Comparison of ENCODE assay signal across 27 cellular contexts in genomic region chr12:70927356-70927755, GRCh38. TPM values are rescaled to one million over a fixed set of nuclear protein-coding genes. Genes with fewer than 3 reads are reported as not detected.
"Had no signal": no experiment of that assay in that cellular context is flagged by ENCODE, and none has a peak within 500 bp of the region (broad histone marks: within the 10 kb centered on the region; RNA-seq: fewer than 3 reads in every experiment).

No MANE protein-coding gene starts in this region.

- H3K4me1 ChIP-seq: stomach, suprapubic skin, testis, thyroid gland, tibial artery, tibial nerve, transverse colon, upper lobe of left lung, upper lobe of right lung, uterus, vagina had no signal

- ATAC-seq: stimulated activated effector memory CD8-positive, alpha-beta T cell treated with anti-CD3 and anti-CD28 coated beads, Interleukin-12 subunit alpha, Interleukin-12 subunit beta, amount 100 ng/mL, for 72 hours; stimulated activated memory B cell treated with anti-CD40 and anti-IgM and Interleukin-4, amounts not matched to agents 10 μg/mL and 1 μg/mL and 100 μg/mL, for 72 hours; stimulated activated naive B cell treated with anti-CD40 and anti-IgM and Interleukin-4, amounts not matched to agents 10 μg/mL and 1 μg/mL and 100 μg/mL, for 72 hours; stimulated activated naive CD8-positive, alpha-beta T cell treated with anti-CD3 and anti-CD28 coated beads, Interleukin-15, amount 100 ng/mL, for 72 hours; stimulated activated naive CD8-positive, alpha-beta T cell treated with anti-CD3 and anti-CD28 coated beads, Interleukin-15, Interleukin-2, amounts not matched to agents 100 U/mL and 50 U/mL, for 24 hours; upper lobe of right lung had no signal

- FAIRE-seq: urothelium cell line had no signal

- H3K27ac ChIP-seq: stomach, suprapubic skin, testis, thoracic aorta, thyroid gland, tibial artery, tibial nerve, transverse colon, upper lobe of left lung, upper lobe of right lung, uterus, vagina had no signal

- H3K27me3 ChIP-seq: stomach, suprapubic skin, testis, thyroid gland, tibial artery, tibial nerve, transverse colon, upper lobe of left lung, upper lobe of right lung, uterus, vagina had no signal

- H3K9me3 ChIP-seq: stomach, suprapubic skin, testis, thoracic aorta, thyroid gland, tibial artery, tibial nerve, transverse colon, upper lobe of left lung, upper lobe of right lung, uterus, vagina had no signal

- DNase-seq: stimulated activated CD4-positive, alpha-beta T cell treated with anti-CD3 and anti-CD28 coated beads, Interleukin-2, amount 100 ng/mL, for 48 hours; stimulated activated CD4-positive, alpha-beta T cell treated with anti-CD3 and anti-CD28 coated beads, Interleukin-4, amount 100 ng/mL, for 1 hour; stimulated activated CD4-positive, alpha-beta T cell treated with anti-CD3 and anti-CD28 coated beads, Interleukin-4, amount 100 ng/mL, for 24 hours; stimulated activated CD4-positive, alpha-beta T cell treated with anti-CD3 and anti-CD28 coated beads, Interleukin-4, amount 100 ng/mL, for 4 hours; stimulated activated CD8-positive, alpha-beta memory T cell treated with anti-CD3 and anti-CD28 coated beads, Interleukin-4, amount 100 ng/mL, for 48 hours; stimulated activated naive B cell treated with anti-CD40 and anti-IgM and Interleukin-4, amounts not matched to agents 10 μg/mL and 1 μg/mL and 100 μg/mL, for 72 hours; stimulated activated naive CD4-positive, alpha-beta T cell; stimulated activated naive CD4-positive, alpha-beta T cell treated with Interleukin-2 at 50 U/mL for 16 hours; stimulated activated naive CD8-positive, alpha-beta T cell treated with anti-CD3 and anti-CD28 coated beads, Interleukin-15, amount 100 ng/mL, for 72 hours; stimulated activated naive CD8-positive, alpha-beta T cell treated with anti-CD3 and anti-CD28 coated beads, Interleukin-15, Interleukin-2, amounts not matched to agents 100 U/mL and 50 U/mL, for 24 hours; stomach; substantia nigra; testis; thyroid gland; tibial artery; transverse colon; trophoblast cell; upper lobe of left lung; upper lobe of right lung; uterus had no signal

- H3K36me3 ChIP-seq: stomach, suprapubic skin, thoracic aorta, thyroid gland, tibial artery, tibial nerve, transverse colon, upper lobe of left lung, upper lobe of right lung, uterus, vagina had no signal

- H3K4me3 ChIP-seq: stomach, suprapubic skin, testis, thoracic aorta, thyroid gland, tibial artery, tibial nerve, transverse colon, upper lobe of left lung, upper lobe of right lung, uterus, vagina had no signal

RNA-seq across cellular contexts. Expression of gene PTPRR, which starts 6.8 kb away (rescaled TPM):
- total RNA-seq: suprapubic skin, tibial nerve had no signal
